In the genomic region with DNA sequence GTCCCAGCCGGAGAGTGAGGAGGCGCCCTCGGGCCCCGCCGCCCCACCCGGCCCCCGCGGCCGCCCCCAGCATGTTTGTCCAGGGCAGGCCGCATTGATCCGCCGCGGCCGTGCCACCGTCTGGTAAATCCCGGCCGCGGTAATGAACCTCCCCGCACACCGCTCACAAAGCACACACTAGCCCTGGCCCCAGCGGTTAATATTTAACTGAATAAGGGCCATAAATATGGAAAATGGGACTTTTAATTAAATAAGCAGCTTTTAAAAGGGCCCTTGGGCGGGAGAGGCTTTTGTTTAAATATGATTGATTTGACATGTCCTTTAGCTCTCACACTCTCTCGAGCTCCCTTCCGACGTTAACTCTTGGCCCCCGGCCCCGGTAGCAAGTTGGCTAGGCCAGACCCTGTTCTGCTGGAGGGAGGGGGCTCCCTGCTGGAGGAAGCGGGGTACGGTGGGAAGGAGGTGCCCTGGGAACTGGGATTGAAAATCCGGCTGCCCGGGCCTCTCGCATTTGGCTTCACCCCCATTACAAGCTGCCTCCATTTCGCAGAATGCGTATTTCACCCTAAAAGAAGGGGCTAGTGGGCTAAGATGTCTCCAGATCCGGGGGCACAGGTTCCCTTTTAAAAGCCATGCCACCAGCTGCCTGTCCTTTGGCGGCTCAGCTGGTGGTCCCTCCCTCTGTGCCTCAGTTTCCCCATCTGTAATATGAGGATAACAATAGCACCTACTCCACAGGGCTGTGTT, we compare ENCODE assay signal across 1 cellular context.
A peak's percentile ranks its signal among the peaks of the same experiment; 100 is the strongest.
TF ChIP-seq lines count a peak whose summit lies in the region.

No MANE protein-coding gene starts in this region.

TF ChIP-seq in HepG2, 621 proteins besides CTCF, POLR2A, EP300 and RAD21 (continued from another document and continues in another):
- TF ChIP-seq HOMEZ (CRISPR knock-in tag; IDR thresholded peaks at IDR 0.05; ENCODE audit: low read depth): no peak
- no peak for TF ChIP-seq DMAP1 (CRISPR knock-in tag; IDR thresholded peaks at IDR 0.05)
- no peak for TF ChIP-seq ZNF564 (CRISPR knock-in tag; IDR thresholded peaks at IDR 0.05)
- TF ChIP-seq ZNF546 (CRISPR knock-in tag; conservative IDR thresholded peaks at IDR 0.05): 0 out of 2 replicates have a peak, but pooled peaks have one; percentile 42
- no peak for TF ChIP-seq NFE2L1 (CRISPR knock-in tag; IDR thresholded peaks at IDR 0.05; ENCODE audit: borderline replicate concordance)
- TF ChIP-seq, protein P1, sequence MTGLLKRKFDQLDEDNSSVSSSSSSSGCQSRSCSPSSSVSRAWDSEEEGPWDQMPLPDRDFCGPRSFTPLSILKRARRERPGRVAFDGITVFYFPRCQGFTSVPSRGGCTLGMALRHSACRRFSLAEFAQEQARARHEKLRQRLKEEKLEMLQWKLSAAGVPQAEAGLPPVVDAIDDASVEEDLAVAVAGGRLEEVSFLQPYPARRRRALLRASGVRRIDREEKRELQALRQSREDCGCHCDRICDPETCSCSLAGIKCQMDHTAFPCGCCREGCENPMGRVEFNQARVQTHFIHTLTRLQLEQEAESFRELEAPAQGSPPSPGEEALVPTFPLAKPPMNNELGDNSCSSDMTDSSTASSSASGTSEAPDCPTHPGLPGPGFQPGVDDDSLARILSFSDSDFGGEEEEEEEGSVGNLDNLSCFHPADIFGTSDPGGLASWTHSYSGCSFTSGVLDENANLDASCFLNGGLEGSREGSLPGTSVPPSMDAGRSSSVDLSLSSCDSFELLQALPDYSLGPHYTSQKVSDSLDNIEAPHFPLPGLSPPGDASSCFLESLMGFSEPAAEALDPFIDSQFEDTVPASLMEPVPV (CRISPR knock-in tag; IDR thresholded peaks at IDR 0.05): no peak
- TF ChIP-seq TEF (CRISPR knock-in tag; IDR thresholded peaks at IDR 0.05): no peak
- peak; percentile 66; the same call in 1 of the 2 replicates for TF ChIP-seq SOX5 (CRISPR knock-in tag; IDR thresholded peaks at IDR 0.05; ENCODE audit: borderline replicate concordance)
- TF ChIP-seq FOXA3 (CRISPR knock-in tag; IDR thresholded peaks at IDR 0.05): peak; percentile 82
- TF ChIP-seq RERE (CRISPR knock-in tag; IDR thresholded peaks at IDR 0.05; ENCODE audit: low read depth): 0 out of 2 replicates have a peak, but pooled peaks have one; percentile 71
- TF ChIP-seq CEBPZ (IDR thresholded peaks at IDR 0.05; ENCODE audit: low read length): no peak
- TF ChIP-seq, protein P2, sequence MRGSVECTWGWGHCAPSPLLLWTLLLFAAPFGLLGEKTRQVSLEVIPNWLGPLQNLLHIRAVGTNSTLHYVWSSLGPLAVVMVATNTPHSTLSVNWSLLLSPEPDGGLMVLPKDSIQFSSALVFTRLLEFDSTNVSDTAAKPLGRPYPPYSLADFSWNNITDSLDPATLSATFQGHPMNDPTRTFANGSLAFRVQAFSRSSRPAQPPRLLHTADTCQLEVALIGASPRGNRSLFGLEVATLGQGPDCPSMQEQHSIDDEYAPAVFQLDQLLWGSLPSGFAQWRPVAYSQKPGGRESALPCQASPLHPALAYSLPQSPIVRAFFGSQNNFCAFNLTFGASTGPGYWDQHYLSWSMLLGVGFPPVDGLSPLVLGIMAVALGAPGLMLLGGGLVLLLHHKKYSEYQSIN (CRISPR knock-in tag; IDR thresholded peaks at IDR 0.05; ENCODE audit: borderline replicate concordance): no peak
- TF ChIP-seq ZNF34 (CRISPR knock-in tag; IDR thresholded peaks at IDR 0.05; ENCODE audit: borderline replicate concordance): no peak
- TF ChIP-seq GZF1 (CRISPR knock-in tag; IDR thresholded peaks at IDR 0.05): no peak
- no peak for TF ChIP-seq HOXA7 (CRISPR knock-in tag; IDR thresholded peaks at IDR 0.05)
- TF ChIP-seq, protein P3, sequence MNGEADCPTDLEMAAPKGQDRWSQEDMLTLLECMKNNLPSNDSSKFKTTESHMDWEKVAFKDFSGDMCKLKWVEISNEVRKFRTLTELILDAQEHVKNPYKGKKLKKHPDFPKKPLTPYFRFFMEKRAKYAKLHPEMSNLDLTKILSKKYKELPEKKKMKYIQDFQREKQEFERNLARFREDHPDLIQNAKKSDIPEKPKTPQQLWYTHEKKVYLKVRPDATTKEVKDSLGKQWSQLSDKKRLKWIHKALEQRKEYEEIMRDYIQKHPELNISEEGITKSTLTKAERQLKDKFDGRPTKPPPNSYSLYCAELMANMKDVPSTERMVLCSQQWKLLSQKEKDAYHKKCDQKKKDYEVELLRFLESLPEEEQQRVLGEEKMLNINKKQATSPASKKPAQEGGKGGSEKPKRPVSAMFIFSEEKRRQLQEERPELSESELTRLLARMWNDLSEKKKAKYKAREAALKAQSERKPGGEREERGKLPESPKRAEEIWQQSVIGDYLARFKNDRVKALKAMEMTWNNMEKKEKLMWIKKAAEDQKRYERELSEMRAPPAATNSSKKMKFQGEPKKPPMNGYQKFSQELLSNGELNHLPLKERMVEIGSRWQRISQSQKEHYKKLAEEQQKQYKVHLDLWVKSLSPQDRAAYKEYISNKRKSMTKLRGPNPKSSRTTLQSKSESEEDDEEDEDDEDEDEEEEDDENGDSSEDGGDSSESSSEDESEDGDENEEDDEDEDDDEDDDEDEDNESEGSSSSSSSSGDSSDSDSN (CRISPR knock-in tag; IDR thresholded peaks at IDR 0.05): peak; percentile 63
- TF ChIP-seq HMG20B (CRISPR knock-in tag; conservative IDR thresholded peaks at IDR 0.05): 0 out of 2 replicates have a peak, but pooled peaks have one; percentile 33
- TF ChIP-seq CENPX (CRISPR knock-in tag; IDR thresholded peaks at IDR 0.05): no peak
- TF ChIP-seq ZNF24 (IDR thresholded peaks at IDR 0.05): no peak
- TF ChIP-seq GATAD2A (CRISPR knock-in tag; IDR thresholded peaks at IDR 0.05): peak; percentile 51; the same call in 1 of the 2 replicates
- no peak for TF ChIP-seq TGIF2 (CRISPR knock-in tag; IDR thresholded peaks at IDR 0.05)
- TF ChIP-seq, protein P4, sequence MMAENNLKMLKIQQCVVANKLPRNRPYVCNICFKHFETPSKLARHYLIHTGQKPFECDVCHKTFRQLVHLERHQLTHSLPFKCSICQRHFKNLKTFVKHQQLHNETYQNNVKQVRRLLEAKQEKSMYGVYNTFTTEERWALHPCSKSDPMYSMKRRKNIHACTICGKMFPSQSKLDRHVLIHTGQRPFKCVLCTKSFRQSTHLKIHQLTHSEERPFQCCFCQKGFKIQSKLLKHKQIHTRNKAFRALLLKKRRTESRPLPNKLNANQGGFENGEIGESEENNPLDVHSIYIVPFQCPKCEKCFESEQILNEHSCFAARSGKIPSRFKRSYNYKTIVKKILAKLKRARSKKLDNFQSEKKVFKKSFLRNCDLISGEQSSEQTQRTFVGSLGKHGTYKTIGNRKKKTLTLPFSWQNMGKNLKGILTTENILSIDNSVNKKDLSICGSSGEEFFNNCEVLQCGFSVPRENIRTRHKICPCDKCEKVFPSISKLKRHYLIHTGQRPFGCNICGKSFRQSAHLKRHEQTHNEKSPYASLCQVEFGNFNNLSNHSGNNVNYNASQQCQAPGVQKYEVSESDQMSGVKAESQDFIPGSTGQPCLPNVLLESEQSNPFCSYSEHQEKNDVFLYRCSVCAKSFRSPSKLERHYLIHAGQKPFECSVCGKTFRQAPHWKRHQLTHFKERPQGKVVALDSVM (CRISPR knock-in tag; IDR thresholded peaks at IDR 0.05): peak; percentile 29; the same call in 1 of the 2 replicates
